Comparison of ENCODE assay signal across 1 cellular context in the genomic region with DNA sequence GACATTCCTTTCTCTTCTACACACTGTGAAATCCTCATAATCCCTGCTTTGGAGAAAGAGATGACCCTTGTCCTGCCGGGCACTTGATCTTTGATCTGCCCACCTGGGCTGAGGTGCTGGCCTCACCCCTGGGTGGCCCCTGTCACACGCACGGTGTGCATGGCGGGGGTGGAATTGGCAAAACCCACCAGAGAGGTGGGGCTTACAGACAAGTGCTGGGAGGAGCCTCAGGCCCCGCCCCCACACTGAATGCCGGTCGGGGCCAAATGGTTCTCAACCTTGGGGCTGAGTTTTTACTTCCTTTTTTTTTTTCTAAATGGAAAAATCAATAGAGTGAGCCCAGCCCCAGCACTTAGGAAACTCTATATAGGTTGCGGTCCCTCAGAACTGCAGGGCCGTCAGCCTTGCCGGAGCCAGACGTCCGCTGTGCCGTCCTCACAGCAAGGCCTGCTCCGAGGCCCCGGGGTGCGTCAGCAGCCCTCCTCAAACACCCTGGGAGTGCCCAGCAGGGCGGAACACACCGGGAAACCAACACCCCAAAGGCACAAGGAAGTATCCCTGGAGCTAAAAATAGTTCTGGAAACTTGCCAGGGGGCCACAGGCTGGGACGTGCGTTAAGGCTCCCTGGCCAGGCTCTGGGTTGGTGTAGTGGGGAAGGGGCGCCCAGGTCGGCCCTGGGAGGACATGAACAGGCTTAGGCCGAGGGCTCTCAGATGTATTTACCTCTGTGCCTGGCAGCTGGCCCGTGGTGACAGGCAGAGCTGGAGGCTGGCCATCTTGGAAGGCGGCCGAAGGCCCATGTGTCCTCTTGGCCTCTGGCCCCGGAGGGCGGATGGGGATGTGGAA.
TF ChIP-seq lines count a peak whose summit lies in the region.

No MANE protein-coding gene starts in this region.

TF ChIP-seq in K562, 482 proteins besides CTCF, POLR2A, EP300 and RAD21 (continued from another document and continues in another):
- no peak for TF ChIP-seq XRCC5 (IDR thresholded peaks at IDR 0.05; ENCODE audit: low read depth, low read length)
- no peak for TF ChIP-seq ZNF174 (CRISPR knock-in tag; IDR thresholded peaks at IDR 0.05)
- TF ChIP-seq ARNT (IDR thresholded peaks at IDR 0.05): no peak
- TF ChIP-seq SIN3B (IDR thresholded peaks at IDR 0.05; ENCODE audit: low read depth): no peak
- TF ChIP-seq FOXM1 (IDR thresholded peaks at IDR 0.05; ENCODE audit: low read depth): no peak
- no peak for TF ChIP-seq FOXM1 (CRISPR knock-in tag; IDR thresholded peaks at IDR 0.05; ENCODE audit: low read depth)
- no peak for TF ChIP-seq ZNF785 (CRISPR knock-in tag; IDR thresholded peaks at IDR 0.05)
- no peak for TF ChIP-seq SMARCA5 (IDR thresholded peaks at IDR 0.05)
- no peak for TF ChIP-seq HMG20B (CRISPR knock-in tag; IDR thresholded peaks at IDR 0.05)
- no peak; the same call in 1 of the 2 replicates for TF ChIP-seq ZNF766 (CRISPR knock-in tag; conservative IDR thresholded peaks at IDR 0.05)
- TF ChIP-seq ID3 (CRISPR knock-in tag; IDR thresholded peaks at IDR 0.05): no peak
- TF ChIP-seq ID3 (tag; IDR thresholded peaks at IDR 0.05): peak; percentile 42; the same call in 1 of the 2 replicates
- TF ChIP-seq ZNF511 (CRISPR knock-in tag; IDR thresholded peaks at IDR 0.05): no peak
- no peak for TF ChIP-seq ZNF436 (CRISPR knock-in tag; IDR thresholded peaks at IDR 0.05)
- TF ChIP-seq E4F1 (CRISPR knock-in tag; IDR thresholded peaks at IDR 0.05; ENCODE audit: borderline replicate concordance): no peak
- no peak for TF ChIP-seq HCFC1 (IDR thresholded peaks at IDR 0.05; ENCODE audit: low read depth, low read length)
- no peak for TF ChIP-seq SMARCA4 (IDR thresholded peaks at IDR 0.05)
- TF ChIP-seq KDM5B (IDR thresholded peaks at IDR 0.05; ENCODE audit: insufficient replicate concordance, low read depth, low read length): peak; percentile 78
- no peak for TF ChIP-seq ZNF318 (IDR thresholded peaks at IDR 0.05; ENCODE audit: borderline replicate concordance in 1 of 2, low read depth in 1 of 2)
- no peak for TF ChIP-seq FOXP1 (CRISPR knock-in tag; IDR thresholded peaks at IDR 0.05)
- no peak for TF ChIP-seq PTBP1 (IDR thresholded peaks at IDR 0.05; ENCODE audit: low read depth, low read length)
- TF ChIP-seq SAFB2 (IDR thresholded peaks at IDR 0.05; ENCODE audit: borderline replicate concordance, low read depth, low read length, severe bottlenecking): no peak
- TF ChIP-seq MLX (CRISPR knock-in tag; conservative IDR thresholded peaks at IDR 0.05): no peak
- TF ChIP-seq MEIS2 (IDR thresholded peaks at IDR 0.05; ENCODE audit: partially characterized antibody): no peak
- no peak for TF ChIP-seq HSF4 (CRISPR knock-in tag; IDR thresholded peaks at IDR 0.05; ENCODE audit: borderline replicate concordance)
- peak; percentile 78; the same call in 1 of the 2 replicates for TF ChIP-seq MAFG (tag; conservative IDR thresholded peaks at IDR 0.05)
- TF ChIP-seq, protein P1, sequence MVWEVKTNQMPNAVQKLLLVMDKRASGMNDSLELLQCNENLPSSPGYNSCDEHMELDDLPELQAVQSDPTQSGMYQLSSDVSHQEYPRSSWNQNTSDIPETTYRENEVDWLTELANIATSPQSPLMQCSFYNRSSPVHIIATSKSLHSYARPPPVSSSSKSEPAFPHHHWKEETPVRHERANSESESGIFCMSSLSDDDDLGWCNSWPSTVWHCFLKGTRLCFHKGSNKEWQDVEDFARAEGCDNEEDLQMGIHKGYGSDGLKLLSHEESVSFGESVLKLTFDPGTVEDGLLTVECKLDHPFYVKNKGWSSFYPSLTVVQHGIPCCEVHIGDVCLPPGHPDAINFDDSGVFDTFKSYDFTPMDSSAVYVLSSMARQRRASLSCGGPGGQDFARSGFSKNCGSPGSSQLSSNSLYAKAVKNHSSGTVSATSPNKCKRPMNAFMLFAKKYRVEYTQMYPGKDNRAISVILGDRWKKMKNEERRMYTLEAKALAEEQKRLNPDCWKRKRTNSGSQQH (CRISPR knock-in tag; IDR thresholded peaks at IDR 0.05): no peak
- no peak for TF ChIP-seq SMARCB1 (IDR thresholded peaks at IDR 0.05; ENCODE audit: insufficient read length, low read depth)
- TF ChIP-seq KDM2B (CRISPR knock-in tag; IDR thresholded peaks at IDR 0.05): no peak
- TF ChIP-seq PHF21A (IDR thresholded peaks at IDR 0.05; ENCODE audit: borderline replicate concordance, low read depth): no peak
- no peak for TF ChIP-seq COPS2 (conservative IDR thresholded peaks at IDR 0.05)
- TF ChIP-seq MCM3 (IDR thresholded peaks at IDR 0.05): no peak
- TF ChIP-seq RB1 (IDR thresholded peaks at IDR 0.05; ENCODE audit: low read depth): no peak
- no peak for TF ChIP-seq ZNF699 (CRISPR knock-in tag; IDR thresholded peaks at IDR 0.05; ENCODE audit: insufficient replicate concordance)
- no peak for TF ChIP-seq ELF1 (tag; IDR thresholded peaks at IDR 0.05)
- TF ChIP-seq REST (CRISPR knock-in tag; IDR thresholded peaks at IDR 0.05; ENCODE audit: low read depth): no peak
- TF ChIP-seq ZNF133 (CRISPR knock-in tag; IDR thresholded peaks at IDR 0.05): no peak
- no peak for TF ChIP-seq RBM39 (optimal IDR thresholded peaks at IDR 0.05; ENCODE audit: low read depth, low read length)
- TF ChIP-seq NFATC3 (IDR thresholded peaks at IDR 0.05): no peak
- TF ChIP-seq ZNF217 (CRISPR knock-in tag; IDR thresholded peaks at IDR 0.05): no peak
- TF ChIP-seq SMAD4 (CRISPR knock-in tag; conservative IDR thresholded peaks at IDR 0.05): no peak
- no peak for TF ChIP-seq XRCC4 (IDR thresholded peaks at IDR 0.05; ENCODE audit: extremely low read depth, insufficient read depth, insufficient read length)
- TF ChIP-seq CEBPG (CRISPR knock-in tag; IDR thresholded peaks at IDR 0.05): no peak
- TF ChIP-seq CEBPG (tag; conservative IDR thresholded peaks at IDR 0.05 in 1 of 2, IDR thresholded peaks at IDR 0.05 in 1 of 2): no peak
- TF ChIP-seq CBX5 (IDR thresholded peaks at IDR 0.05; ENCODE audit: borderline replicate concordance, low read depth): no peak
